Comparison of ENCODE assay signal across 1 cellular context in genomic region chr17:21089145-21089544, GRCh38.
TF ChIP-seq lines count a peak whose summit lies in the region.

No MANE protein-coding gene starts in this region.

TF ChIP-seq in SK-N-SH, 30 proteins besides CTCF, POLR2A, EP300 and RAD21 (continued from another document):
- TF ChIP-seq, protein P1, sequence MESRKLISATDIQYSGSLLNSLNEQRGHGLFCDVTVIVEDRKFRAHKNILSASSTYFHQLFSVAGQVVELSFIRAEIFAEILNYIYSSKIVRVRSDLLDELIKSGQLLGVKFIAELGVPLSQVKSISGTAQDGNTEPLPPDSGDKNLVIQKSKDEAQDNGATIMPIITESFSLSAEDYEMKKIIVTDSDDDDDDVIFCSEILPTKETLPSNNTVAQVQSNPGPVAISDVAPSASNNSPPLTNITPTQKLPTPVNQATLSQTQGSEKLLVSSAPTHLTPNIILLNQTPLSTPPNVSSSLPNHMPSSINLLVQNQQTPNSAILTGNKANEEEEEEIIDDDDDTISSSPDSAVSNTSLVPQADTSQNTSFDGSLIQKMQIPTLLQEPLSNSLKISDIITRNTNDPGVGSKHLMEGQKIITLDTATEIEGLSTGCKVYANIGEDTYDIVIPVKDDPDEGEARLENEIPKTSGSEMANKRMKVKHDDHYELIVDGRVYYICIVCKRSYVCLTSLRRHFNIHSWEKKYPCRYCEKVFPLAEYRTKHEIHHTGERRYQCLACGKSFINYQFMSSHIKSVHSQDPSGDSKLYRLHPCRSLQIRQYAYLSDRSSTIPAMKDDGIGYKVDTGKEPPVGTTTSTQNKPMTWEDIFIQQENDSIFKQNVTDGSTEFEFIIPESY (IDR thresholded peaks at IDR 0.05; ENCODE audit: borderline replicate concordance, low read depth), result no peak
- TF ChIP-seq YY1 (IDR thresholded peaks at IDR 0.05; ENCODE audit: low read depth) (no peak), TCF12 (IDR thresholded peaks at IDR 0.05) (no peak), RXRA (IDR thresholded peaks at IDR 0.05; ENCODE audit: borderline replicate concordance, low read depth) (no peak), NFIC (IDR thresholded peaks at IDR 0.05; ENCODE audit: borderline replicate concordance) (no peak)
TF ChIP-seq in SK-N-SH: peak in this region for 0.
